In genomic region chr20:50717974-50718761, GRCh38 we compare ENCODE assay signal across 2 cellular contexts.
TF ChIP-seq lines count a peak whose summit lies in the region.

No MANE protein-coding gene starts in this region.

TF ChIP-seq in H1, 55 proteins besides CTCF, POLR2A, EP300 and RAD21 (continued from another document):
- no peak for TF ChIP-seq ATF2 (IDR thresholded peaks at IDR 0.05; ENCODE audit: low read length)
- TF ChIP-seq BRCA1 (IDR thresholded peaks at IDR 0.05; ENCODE audit: low read depth, low read length), result no peak
- TF ChIP-seq CHD2 (IDR thresholded peaks at IDR 0.05; ENCODE audit: low read length), result no peak
- TF ChIP-seq SRF (IDR thresholded peaks at IDR 0.05; ENCODE audit: low read depth, low read length), result no peak
- no peak for TF ChIP-seq CTBP2 (IDR thresholded peaks at IDR 0.05; ENCODE audit: borderline replicate concordance, insufficient read depth, insufficient read length, low read length)
- TF ChIP-seq HDAC6 (IDR thresholded peaks at IDR 0.05; ENCODE audit: low read depth, low read length), result no peak
- no peak for TF ChIP-seq FOSL1 (IDR thresholded peaks at IDR 0.05; ENCODE audit: insufficient read depth, low read depth, low read length)
- TF ChIP-seq, protein P1, sequence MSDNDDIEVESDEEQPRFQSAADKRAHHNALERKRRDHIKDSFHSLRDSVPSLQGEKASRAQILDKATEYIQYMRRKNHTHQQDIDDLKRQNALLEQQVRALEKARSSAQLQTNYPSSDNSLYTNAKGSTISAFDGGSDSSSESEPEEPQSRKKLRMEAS (IDR thresholded peaks at IDR 0.05), result no peak
- TF ChIP-seq CEBPB (IDR thresholded peaks at IDR 0.05; ENCODE audit: low read depth, low read length), result no peak
- TF ChIP-seq SAP30 (IDR thresholded peaks at IDR 0.05; ENCODE audit: insufficient read depth, insufficient replicate concordance, low read length), result no peak
- TF ChIP-seq JUN (IDR thresholded peaks at IDR 0.05; ENCODE audit: low read depth, low read length), result no peak
- TF ChIP-seq CBX5 (IDR thresholded peaks at IDR 0.05; ENCODE audit: low read depth, low read length), result no peak
- TF ChIP-seq JUND (IDR thresholded peaks at IDR 0.05; ENCODE audit: low read length), result no peak
- no peak for TF ChIP-seq RFX5 (IDR thresholded peaks at IDR 0.05; ENCODE audit: borderline replicate concordance, low read depth, low read length)
- no peak for TF ChIP-seq TAF1 (IDR thresholded peaks at IDR 0.05; ENCODE audit: low read depth, low read length)

TF ChIP-seq in HEK293T, 16 proteins besides CTCF, POLR2A, EP300 and RAD21 (continued from another document):
- TF ChIP-seq BHLHE40 (IDR thresholded peaks at IDR 0.05; ENCODE audit: borderline replicate concordance), result no peak
- TF ChIP-seq CTBP1 (IDR thresholded peaks at IDR 0.05; ENCODE audit: borderline replicate concordance), result no peak
- TF ChIP-seq, protein P2, sequence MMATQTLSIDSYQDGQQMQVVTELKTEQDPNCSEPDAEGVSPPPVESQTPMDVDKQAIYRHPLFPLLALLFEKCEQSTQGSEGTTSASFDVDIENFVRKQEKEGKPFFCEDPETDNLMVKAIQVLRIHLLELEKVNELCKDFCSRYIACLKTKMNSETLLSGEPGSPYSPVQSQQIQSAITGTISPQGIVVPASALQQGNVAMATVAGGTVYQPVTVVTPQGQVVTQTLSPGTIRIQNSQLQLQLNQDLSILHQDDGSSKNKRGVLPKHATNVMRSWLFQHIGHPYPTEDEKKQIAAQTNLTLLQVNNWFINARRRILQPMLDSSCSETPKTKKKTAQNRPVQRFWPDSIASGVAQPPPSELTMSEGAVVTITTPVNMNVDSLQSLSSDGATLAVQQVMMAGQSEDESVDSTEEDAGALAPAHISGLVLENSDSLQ (IDR thresholded peaks at IDR 0.05), result no peak
- no peak for TF ChIP-seq LEF1 (IDR thresholded peaks at IDR 0.05; ENCODE audit: borderline replicate concordance)
